Comparison of ENCODE assay signal across 33 cellular contexts in genomic region chr20:58099291-58099915, GRCh38.
"Had no signal": no experiment of that assay in that cellular context is flagged by ENCODE, and none has a peak within 500 bp of the region (broad histone marks: within the 10 kb centered on the region; RNA-seq: fewer than 3 reads in every experiment).

No MANE protein-coding gene starts in this region.

- H3K36me3 ChIP-seq: lower lobe of right lung, neural progenitor cell, neutrophil, ovary, prostate gland, stomach, suprapubic skin, thoracic aorta, tibial artery, upper lobe of right lung, uterus had no signal

- ATAC-seq: left colon; left ventricle myocardium superior; lower lobe of right lung; naive thymus-derived CD8-positive, alpha-beta T cell; right cardiac atrium; sciatic nerve; stimulated activated naive B cell treated with anti-CD40 and anti-IgM and Interleukin-4, amounts not matched to agents 10 μg/mL and 1 μg/mL and 100 μg/mL, for 72 hours; stimulated activated naive CD8-positive, alpha-beta T cell treated with anti-CD3 and anti-CD28 coated beads, Interleukin-15, Interleukin-2, amounts not matched to agents 100 U/mL and 50 U/mL, for 24 hours; upper lobe of right lung had no signal

- H3K4me1 Mint-ChIP-seq: immature natural killer cell; nephron progenitor cell; neural progenitor cell; stimulated activated naive B cell treated with anti-CD40 and anti-IgM and Interleukin-4, amounts not matched to agents 10 μg/mL and 1 μg/mL and 100 μg/mL, for 72 hours had no signal

- H3K9me3 Mint-ChIP-seq: immature natural killer cell; naive thymus-derived CD8-positive, alpha-beta T cell; nephron progenitor cell; neural progenitor cell; stimulated activated naive B cell treated with anti-CD40 and anti-IgM and Interleukin-4, amounts not matched to agents 10 μg/mL and 1 μg/mL and 100 μg/mL, for 72 hours had no signal

- FAIRE-seq: islet of Langerhans, kidney had no signal

- DNase-seq: hypothalamus; immature natural killer cell; kidney; left colon; left ventricle myocardium superior; lower lobe of right lung; mammary epithelial cell; mesenchymal stem cell; naive thymus-derived CD8-positive, alpha-beta T cell; nephron progenitor cell; occipital lobe; ovary; retina; right cardiac atrium; stimulated activated CD4-positive, alpha-beta T cell treated with anti-CD3 and anti-CD28 coated beads, Interleukin-12 subunit alpha, Interleukin-12 subunit beta, amount 100 ng/mL, for 4 hours; stimulated activated CD4-positive, alpha-beta T cell treated with anti-CD3 and anti-CD28 coated beads, Interleukin-15, amount 100 ng/mL, for 24 hours; stimulated activated CD4-positive, alpha-beta T cell treated with anti-CD3 and anti-CD28 coated beads, Interleukin-2, amount 100 ng/mL, for 24 hours; stimulated activated CD4-positive, alpha-beta T cell treated with anti-CD3 and anti-CD28 coated beads, Interleukin-4, amount 100 ng/mL, for 1 hour; stimulated activated naive B cell treated with anti-CD40 and anti-IgM and Interleukin-4, amounts not matched to agents 10 μg/mL and 1 μg/mL and 100 μg/mL, for 72 hours; stimulated activated naive CD8-positive, alpha-beta T cell treated with anti-CD3 and anti-CD28 coated beads, Interleukin-15, Interleukin-2, amounts not matched to agents 100 U/mL and 50 U/mL, for 24 hours; stomach; tibial artery; trophoblast cell; upper lobe of right lung; uterus had no signal

- H3K27ac Mint-ChIP-seq: immature natural killer cell; nephron progenitor cell; stimulated activated naive B cell treated with anti-CD40 and anti-IgM and Interleukin-4, amounts not matched to agents 10 μg/mL and 1 μg/mL and 100 μg/mL, for 72 hours had no signal

- H3K4me3 Mint-ChIP-seq: immature natural killer cell; naive thymus-derived CD8-positive, alpha-beta T cell; nephron progenitor cell; neural progenitor cell; stimulated activated naive B cell treated with anti-CD40 and anti-IgM and Interleukin-4, amounts not matched to agents 10 μg/mL and 1 μg/mL and 100 μg/mL, for 72 hours had no signal

- H3K9me3 ChIP-seq: lower lobe of right lung, neutrophil, ovary, prostate gland, stomach, suprapubic skin, thoracic aorta, tibial artery, upper lobe of right lung, uterus had no signal

- H3K4me1 ChIP-seq: lower lobe of right lung, neural progenitor cell, prostate gland, stomach, tibial artery, upper lobe of right lung, uterus had no signal

- H3K36me3 Mint-ChIP-seq: immature natural killer cell; naive thymus-derived CD8-positive, alpha-beta T cell; neural progenitor cell; stimulated activated naive B cell treated with anti-CD40 and anti-IgM and Interleukin-4, amounts not matched to agents 10 μg/mL and 1 μg/mL and 100 μg/mL, for 72 hours had no signal

- H3K27ac ChIP-seq: lower lobe of right lung, neural progenitor cell, neutrophil, ovary, prostate gland, skin epidermis, stomach, suprapubic skin, thoracic aorta, tibial artery, upper lobe of right lung, uterus had no signal

- H3K27me3 ChIP-seq: neural progenitor cell, ovary, suprapubic skin, tibial artery, upper lobe of right lung, uterus had no signal

- H3K4me3 ChIP-seq: lower lobe of right lung, neural progenitor cell, ovary, prostate gland, skin epidermis, stomach, suprapubic skin, thoracic aorta, tibial artery, upper lobe of right lung, uterus had no signal
